Comparison of ENCODE assay signal across 29 cellular contexts in genomic region chr3:58200121-58200709, GRCh38. TPM values are rescaled to one million over a fixed set of nuclear protein-coding genes. Genes with fewer than 3 reads are reported as not detected.
A peak's percentile ranks its signal among the peaks of the same experiment; 100 is the strongest.
DNase-seq lines count a peak whose midpoint lies in the region; ATAC-seq, FAIRE-seq and TF ChIP-seq lines count a peak whose summit lies in the region.
"Had no signal": no experiment of that assay in that cellular context is flagged by ENCODE, and none has a peak within 500 bp of the region (broad histone marks: within the 10 kb centered on the region; RNA-seq: fewer than 3 reads in every experiment).

No MANE protein-coding gene starts in this region.

- H3K27me3 ChIP-seq in right cardiac atrium (ENCODE audit: control insufficient read depth, insufficient read depth): no peaks in the 10 kb centered on the region
- H3K27me3 ChIP-seq in heart left ventricle: no peaks in the 10 kb centered on the region
- H3K27me3 ChIP-seq in GM12878 (replicated peaks in 1 of 2; ENCODE audit: control insufficient read depth in 2 of 2, insufficient read depth in 2 of 2, low read length in 1 of 2): no peaks in the 10 kb centered on the region
- no peaks in the 10 kb centered on the region for H3K27me3 ChIP-seq in vagina
- H3K27me3 ChIP-seq: pancreas, SJCRH30, tibial artery had no signal

- POLR2A ChIA-PET in GM12878 (lab: Charles Lee): interaction anchor here (0.8 to 17.1 kb wide), 6 partner anchors 9 to 149 kb away, joined by 3 to 491 read pairs (median 4); partner anchors contain the start of genes DNASE1L3 and HTD2

- H3K27ac ChIP-seq in right cardiac atrium (ENCODE audit: low read length) (peak overlapping the region; percentile 36), heart left ventricle (peak overlapping the region in 4 of 12 donors; percentile 17 to 77 (median 60)), GM12878 (ENCODE audit: control insufficient read depth, insufficient read depth) (peak overlapping the region; percentile 73), vagina (peak overlapping the region; percentile 29)
- H3K27ac ChIP-seq: pancreas, SJCRH30, tibial artery had no signal

- DNase-seq in right cardiac atrium (no peak), heart left ventricle (no peak), GM12878 (ENCODE audit: low read depth, low spot score) (no peak), naive B cell (no peak), vagina (ENCODE audit: extremely low spot score in 2 of 2) (no peak), NCI-H2107 (lab: John Stamatoyannopoulos, UW) (no peak)
- no peak for DNase-seq in activated CD8-positive, alpha-beta memory T cell treated with anti-CD3 and anti-CD28 coated beads, Interleukin-2, amount 50 U/mL, for 48 hours
- DNase-seq: activated CD4-positive, alpha-beta T cell treated with anti-CD3 and anti-CD28 coated beads, Interleukin-2, amount 50 U/mL, for 1 hour; activated T-cell treated with anti-CD3 and anti-CD28 coated beads, Interleukin-2, amount 50 U/mL, for 48 hours; AML-193; central memory CD4-positive, alpha-beta T cell; effector memory CD8-positive, alpha-beta T cell; erythroblast; head of caudate nucleus; NCI-H446 treated with DMSO at 0.1 percent for 48 hours; NCI-H82; pancreas; retina; SJCRH30; stimulated activated CD4-positive, alpha-beta T cell treated with anti-CD3 and anti-CD28 coated beads, Interleukin-2, amount 100 ng/mL, for 24 hours; stimulated activated CD8-positive, alpha-beta memory T cell treated with anti-CD3 and anti-CD28 coated beads, Interleukin-4, amount 100 ng/mL, for 48 hours; SW 1271; T1000; tibial artery had no signal

- H3K9me3 Mint-ChIP-seq in naive B cell: peaks cover 0 to 10% (median 0%) of the 10 kb centered on the region in 7 donors
- H3K9me3 Mint-ChIP-seq: effector memory CD8-positive, alpha-beta T cell had no signal

- peak overlapping the region; percentile 74 to 97 (median 95) for H3K27ac Mint-ChIP-seq in naive B cell
- H3K27ac Mint-ChIP-seq: effector memory CD8-positive, alpha-beta T cell had no signal

- TSS peak; percentile 96 for BruUV-seq in GM12878 (replicated peaks; lab: Mats Ljungman, UMichigan)

- H3K27me3 Mint-ChIP-seq in naive B cell: no peaks in the 10 kb centered on the region

- H3K4me3 ChIP-seq in right cardiac atrium (ENCODE audit: low read length) (no peak overlapping the region), heart left ventricle (no peak overlapping the region), GM12878 (no peak overlapping the region), vagina (no peak overlapping the region)
- H3K4me3 ChIP-seq: pancreas, SJCRH30, tibial artery had no signal

- no peaks in the 10 kb centered on the region for H3K36me3 ChIP-seq in heart left ventricle
- H3K36me3 ChIP-seq in GM12878 (ENCODE audit: control insufficient read depth in 2 of 2, insufficient read depth in 2 of 2, low read length in 1 of 2): peaks cover 0 to 1% of the 10 kb centered on the region in 2 experiments; a peak in 1 of 4 replicates
- H3K36me3 ChIP-seq in vagina: no peaks in the 10 kb centered on the region
- H3K36me3 ChIP-seq: pancreas, SJCRH30, tibial artery had no signal

- ATAC-seq in right cardiac atrium: no peak
- ATAC-seq in heart left ventricle: no peak
- ATAC-seq in GM12878: peak; percentile 53
- ATAC-seq in naive B cell (ENCODE audit: low read depth in 2 of 2): no peak
- no peak for ATAC-seq in GM21723 (IDR thresholded peaks at IDR 0.05; ENCODE audit: unreplicated experiment)
- ATAC-seq: effector memory CD8-positive, alpha-beta T cell; pancreas had no signal

- CTCF ChIA-PET in GM12878 (lab: Yijun Ruan, JAX): interaction anchor here (1.0 to 25.2 kb wide), 6 partner anchors 11 to 106 kb away, joined by 3 to 655 read pairs (median 6); partner anchors contain the start of genes DNASE1L3, HTD2 and RPP14

- TF ChIP-seq POLR2A in heart left ventricle (IDR thresholded peaks at IDR 0.05) (no peak), GM12878 (IDR thresholded peaks at IDR 0.05; ENCODE audit: low read depth, low read length) (no peak), vagina (IDR thresholded peaks at IDR 0.05) (no peak)

- peaks cover 0 to 5% of the 10 kb centered on the region in 2 donors for H3K36me3 Mint-ChIP-seq in naive B cell

- RAD21 ChIA-PET in GM12878 (lab: Charles Lee; ENCODE audit: unreplicated experiment): interaction anchor here (0.7 to 8.1 kb wide), 12 partner anchors 12 to 150 kb away, joined by 3 to 285 read pairs (median 4); partner anchors contain the start of genes ABHD6, DNASE1L3, HTD2 and RPP14

- peaks cover 4% of the 10 kb centered on the region for H3K4me1 ChIP-seq in right cardiac atrium (ENCODE audit: control insufficient read depth, insufficient read depth, low read length)
- peaks cover 0 to 32% (median 14%) of the 10 kb centered on the region in 12 donors for H3K4me1 ChIP-seq in heart left ventricle
- peaks cover 46% of the 10 kb centered on the region for H3K4me1 ChIP-seq in GM12878 (ENCODE audit: control insufficient read depth, insufficient read depth, low read length)
- H3K4me1 ChIP-seq in vagina: peaks cover 27% of the 10 kb centered on the region
- H3K4me1 ChIP-seq: pancreas, SJCRH30 had no signal

- in situ Hi-C loops in GM12878 (cut with MboI): loop anchor here (25.0 kb wide), 1 partner anchor 1187 kb away; no protein-coding TSS in a partner anchor

- H3K79me2 ChIP-seq in GM12878 (ENCODE audit: control insufficient read depth, insufficient read depth, low read length): no peaks in the 10 kb centered on the region; the same call in 1 of the 2 replicates

- intact Hi-C loops in right cardiac atrium (cut with DNase I) (no loop called here), heart left ventricle (cut with DNase I) (no loop called here), GM12878 (cut with micrococcal nuclease; ENCODE audit: unreplicated experiment) (loop anchor here (2.0 kb wide), 1 partner anchor 15 kb away; no protein-coding TSS in a partner anchor), vagina (cut with DNase I) (no loop called here)

- TF ChIP-seq RAD21 in GM12878 (IDR thresholded peaks at IDR 0.05; ENCODE audit: insufficient read depth, low read depth, low read length): no peak

- no peaks in the 10 kb centered on the region for H4K20me1 ChIP-seq in GM12878 (ENCODE audit: control insufficient read depth, insufficient read depth)

- TF ChIP-seq CTCF in heart left ventricle (IDR thresholded peaks at IDR 0.05) (no peak), GM12878 (IDR thresholded peaks at IDR 0.05 in 2 of 3, conservative IDR thresholded peaks at IDR 0.05 in 1 of 3; ENCODE audit: control insufficient read depth in 2 of 3, extremely low read depth in 1 of 3, insufficient read depth in 1 of 3, low read depth in 3 of 3, low read length in 3 of 3) (no peak), vagina (IDR thresholded peaks at IDR 0.05) (no peak)

- H3K9me3 ChIP-seq in right cardiac atrium (ENCODE audit: control insufficient read depth, low read length) (no peaks in the 10 kb centered on the region), heart left ventricle (peaks cover 0 to 7% (median 0%) of the 10 kb centered on the region in 12 donors), GM12878 (replicated peaks; ENCODE audit: control insufficient read depth, insufficient read depth, low read length) (peaks cover 10% of the 10 kb centered on the region), vagina (no peaks in the 10 kb centered on the region)
- H3K9me3 ChIP-seq: pancreas, SJCRH30, tibial artery had no signal

- peaks cover 49 to 82% (median 63%) of the 10 kb centered on the region in 3 donors for H3K4me1 Mint-ChIP-seq in naive B cell

- H2AFZ ChIP-seq in GM12878 (ENCODE audit: control insufficient read depth, low read depth, low read length): no peak overlapping the region

- SMC1A ChIA-PET in GM12878 (lab: Charles Lee; ENCODE audit: uncharacterized antibody, unreplicated experiment): interaction anchor here (0.7 to 12.6 kb wide), 10 partner anchors 12 to 106 kb away, joined by 3 to 510 read pairs (median 4); partner anchors contain the start of genes DNASE1L3, HTD2 and RPP14

- no peak for FAIRE-seq in GM12878 (lab: Jason Lieb, UNC)
- FAIRE-seq: pancreas had no signal

- TF ChIP-seq EP300 in GM12878 (IDR thresholded peaks at IDR 0.05; ENCODE audit: borderline replicate concordance in 1 of 2, control insufficient read depth in 1 of 2, low read depth in 2 of 2, low read length in 2 of 2): no peak

- H3K4me2 ChIP-seq in GM12878 (ENCODE audit: control insufficient read depth, insufficient read depth): peak overlapping the region; percentile 43

- no peak overlapping the region for H3K9ac ChIP-seq in GM12878 (ENCODE audit: control insufficient read depth, insufficient read depth, low read length)

- peak overlapping the region; percentile 67 to 92 (median 85) for H3K4me3 Mint-ChIP-seq in naive B cell
- H3K4me3 Mint-ChIP-seq: effector memory CD8-positive, alpha-beta T cell had no signal

RNA-seq across cellular contexts. Expression of gene DNASE1L3, which starts 10.6 kb away (rescaled TPM):
- total RNA-seq in right cardiac atrium (10 to 100 TPM in 1 of 4 donors, 1 to 10 TPM in 3; 4.0 to 14.7 (median 6.3) TPM), heart left ventricle (1 to 10 TPM in 5 of 9 donors, under 1 TPM in 4; 0.44 to 4.1 (median 1.1) TPM), GM12878 (2014; rRNA removed) (3.2 and 6.0 TPM in 2 replicates), GM12878 (2014; rRNA removed; fragmentation: Illumina TruSeq; extraction: Trizol) (3.6 and 5.3 TPM in 2 replicates), GM12878 (2021) (3.7 and 4.4 TPM in 2 replicates), vagina (13.3 TPM)
- polyA plus RNA-seq in right cardiac atrium (15.6 TPM), heart left ventricle (1 to 10 TPM; 1.2 to 1.3 TPM), GM12878 (2011; rRNA removed) (72.1 and 84.4 TPM in 2 replicates), GM12878 (2014; fragmentation: Illumina TruSeq; extraction: Trizol) (3.1 and 4.9 TPM in 2 replicates), GM12878 (2014; fragmentation: Nextera tagmentation; extraction: Ambion mirVana) (10 to 100 TPM; 10.6 to 11.1 TPM), GM12878 (2014; rRNA removed) (3.7 and 5.7 TPM in 2 replicates), GM12878 (2016; fragmentation: Nextera tagmentation; extraction: Ambion mirVana) (1 to 10 TPM; 7.7 TPM), naive B cell (ENCODE audit: low read depth in 6 of 6) (10 to 100 TPM in 3 of 6 donors, 1 to 10 TPM in 3; 8.0 to 41.5 (median 14.4) TPM)
- total RNA-seq in GM12878 (2013; cell fraction: nucleolus; rRNA removed): 288 TPM in 2 replicates
- polyA plus RNA-seq in GM12878 (2011; ENCODE audit: low read depth): 6.2 TPM
- polyA plus RNA-seq in GM12878 (2011; cell fraction: cytosol; rRNA removed): 43.3 and 48.4 TPM in 2 replicates
- polyA plus RNA-seq in GM12878 (2011; cell fraction: nucleus; rRNA removed): 95.4 and 157 TPM in 2 replicates
- 12.3 and 19.0 TPM in 2 replicates for polyA plus RNA-seq in GM12878 (2012)
- 93.0 and 115 TPM in 2 replicates for polyA minus RNA-seq in GM12878 (2011; rRNA and poly(A)+ RNA removed)
- 16.8 and 21.7 TPM in 2 replicates for polyA minus RNA-seq in GM12878 (2011; cell fraction: cytosol; rRNA and poly(A)+ RNA removed)
- 63.7 and 75.3 TPM in 2 replicates for polyA minus RNA-seq in GM12878 (2011; cell fraction: nucleus; rRNA and poly(A)+ RNA removed)
- total RNA-seq: A673, fibroblast of villous mesenchyme, kidney epithelial cell, SJCRH30 had no signal
- polyA plus RNA-seq: neural cell had no signal

RNA-seq across cellular contexts. Expression of gene ABHD6, which starts 37.4 kb away (rescaled TPM):
- 10 to 100 TPM in 3 of 4 donors, 1 to 10 TPM in 1; 6.1 to 13.4 (median 10.8) TPM for total RNA-seq in right cardiac atrium
- polyA plus RNA-seq in right cardiac atrium: 8.3 TPM
- 10 to 100 TPM in 3 of 9 donors, 1 to 10 TPM in 6; 6.0 to 14.6 (median 6.9) TPM for total RNA-seq in heart left ventricle
- 1 to 10 TPM; 2.9 to 8.0 TPM for polyA plus RNA-seq in heart left ventricle
- 50.4 and 53.6 TPM in 2 replicates for total RNA-seq in GM12878 (2013; cell fraction: nucleolus; rRNA removed)
- 2.9 and 3.3 TPM in 2 replicates for total RNA-seq in GM12878 (2014; rRNA removed)
- total RNA-seq in GM12878 (2014; rRNA removed; fragmentation: Illumina TruSeq; extraction: Trizol): 2.5 and 2.9 TPM in 2 replicates
- 3.6 and 3.8 TPM in 2 replicates for total RNA-seq in GM12878 (2021)
- 6.6 TPM for polyA plus RNA-seq in GM12878 (2011; ENCODE audit: low read depth)
- 23.9 and 33.2 TPM in 2 replicates for polyA plus RNA-seq in GM12878 (2011; rRNA removed)
- 34.3 and 46.6 TPM in 2 replicates for polyA plus RNA-seq in GM12878 (2011; cell fraction: cytosol; rRNA removed)
- 19.4 and 22.2 TPM in 2 replicates for polyA plus RNA-seq in GM12878 (2011; cell fraction: nucleus; rRNA removed)
- polyA plus RNA-seq in GM12878 (2012): 5.2 and 7.6 TPM in 2 replicates
- polyA plus RNA-seq in GM12878 (2014; fragmentation: Illumina TruSeq; extraction: Trizol): 1.9 and 3.1 TPM in 2 replicates
- polyA plus RNA-seq in GM12878 (2014; fragmentation: Nextera tagmentation; extraction: Ambion mirVana): 1 to 10 TPM; 1.4 to 1.5 TPM
- polyA plus RNA-seq in GM12878 (2014; rRNA removed): 2.7 and 4.0 TPM in 2 replicates
- 1 to 10 TPM; 5.1 to 7.0 TPM for polyA plus RNA-seq in GM12878 (2016; fragmentation: Nextera tagmentation; extraction: Ambion mirVana)
- polyA minus RNA-seq in GM12878 (2011; rRNA and poly(A)+ RNA removed): 47.7 and 52.5 TPM in 2 replicates
- polyA minus RNA-seq in GM12878 (2011; cell fraction: cytosol; rRNA and poly(A)+ RNA removed): 9.2 and 12.8 TPM in 2 replicates
- polyA minus RNA-seq in GM12878 (2011; cell fraction: nucleus; rRNA and poly(A)+ RNA removed): 19.8 and 21.2 TPM in 2 replicates
- polyA plus RNA-seq in naive B cell (ENCODE audit: low read depth in 6 of 6): 10 to 100 TPM in 3 of 6 donors, 1 to 10 TPM in 3; 2.8 to 12.7 (median 10.2) TPM
- 18.9 TPM for total RNA-seq in vagina
